In genomic region chr1:186187601-186188000, GRCh38 we compare ENCODE assay signal across 11 cellular contexts.
DNase-seq lines count a peak whose midpoint lies in the region; ATAC-seq and TF ChIP-seq lines count a peak whose summit lies in the region.
"Had no signal": no experiment of that assay in that cellular context is flagged by ENCODE, and none has a peak within 500 bp of the region (broad histone marks: within the 10 kb centered on the region; RNA-seq: fewer than 3 reads in every experiment).

No MANE protein-coding gene starts in this region.

- H3K27me3 Mint-ChIP-seq in HFFc6 (ENCODE audit: insufficient read depth): no peaks in the 10 kb centered on the region

- BruUV-seq in OCI-LY7 (replicated peaks; lab: Mats Ljungman, UMichigan): no TSS peak

- no peak overlapping the region for H3K4me3 ChIP-seq in OCI-LY7 (ENCODE audit: low read depth, low read length, poor library complexity, severe bottlenecking)

- H3K4me1 ChIP-seq in OCI-LY7 (ENCODE audit: insufficient read depth, low read length, poor library complexity, severe bottlenecking): peaks cover 9% of the 10 kb centered on the region

- TF ChIP-seq CTCF in HFFc6 (IDR thresholded peaks at IDR 0.05) (no peak), OCI-LY7 (conservative IDR thresholded peaks at IDR 0.05; ENCODE audit: low read length) (no peak)

- peaks cover 89% of the 10 kb centered on the region for H3K4me1 Mint-ChIP-seq in HFFc6 (ENCODE audit: low read depth)

- no peak overlapping the region for H3K4me2 ChIP-seq in OCI-LY7 (ENCODE audit: low read length)

- peak; percentile 49 for ATAC-seq in GM18867 (IDR thresholded peaks at IDR 0.05; ENCODE audit: unreplicated experiment)
- peak; percentile 44 for ATAC-seq in HG03575 (IDR thresholded peaks at IDR 0.05; ENCODE audit: extremely low read depth, insufficient number of reproducible peaks, low FRiP score, unreplicated experiment)
- no peak for ATAC-seq in GM18519 (IDR thresholded peaks at IDR 0.05; ENCODE audit: low FRiP score, unreplicated experiment)

- H3K79me2 ChIP-seq in OCI-LY7 (ENCODE audit: insufficient read depth, low read depth, low read length): no peaks in the 10 kb centered on the region

- intact Hi-C loops in OCI-LY7 (cut with micrococcal nuclease; ENCODE audit: unreplicated experiment): no loop called here

- DNase-seq in HFFc6 (peak; percentile 16), glomerular visceral epithelial cell (ENCODE audit: extremely low spot score) (peak; percentile 63), OCI-M2 (lab: John Stamatoyannopoulos, UW; ENCODE audit: unreplicated experiment) (no peak), OCI-LY7 (ENCODE audit: low spot score) (no peak), 8988T (no peak)
- DNase-seq: DMS79 treated with DMSO at 0.1 percent for 48 hours; NCI-H446 treated with DMSO at 0.1 percent for 48 hours; stimulated activated CD4-positive, alpha-beta T cell treated with anti-CD3 and anti-CD28 coated beads, Interleukin-2, amount 100 ng/mL, for 48 hours had no signal

- no peaks in the 10 kb centered on the region for H3K9me3 Mint-ChIP-seq in HFFc6

- no peaks in the 10 kb centered on the region for H3K9me3 ChIP-seq in OCI-LY7 (ENCODE audit: low read length)

- no peaks in the 10 kb centered on the region for H3K9me2 ChIP-seq in OCI-LY7 (ENCODE audit: insufficient read depth, low read length)

- no peak overlapping the region for H3K27ac ChIP-seq in OCI-LY7 (ENCODE audit: low read depth, low read length, poor library complexity, severe bottlenecking)

- H2AFZ ChIP-seq in OCI-LY7 (ENCODE audit: low read length): no peak overlapping the region

- no peaks in the 10 kb centered on the region for H3K36me3 ChIP-seq in OCI-LY7 (ENCODE audit: insufficient read depth, low read length)

- H3K4me3 Mint-ChIP-seq in HFFc6: peak overlapping the region; percentile 80

- H3K36me3 Mint-ChIP-seq in HFFc6 (ENCODE audit: low read depth): no peaks in the 10 kb centered on the region

- H4K20me1 ChIP-seq in OCI-LY7 (ENCODE audit: insufficient read depth, low read length): no peaks in the 10 kb centered on the region

- POLR2A ChIA-PET in OCI-LY7 (lab: Charles Lee): interaction anchor here (0.6 to 2.1 kb wide), 4 partner anchors 9 to 870 kb away, joined by 3 to 6 read pairs (median 4); partner anchors contain the start of gene IVNS1ABP

- peak overlapping the region; percentile 97 for H3K27ac Mint-ChIP-seq in HFFc6

- CTCF ChIA-PET in OCI-LY7 (lab: Charles Lee; ENCODE audit: unreplicated experiment): no interaction called here

Comparison
In these comparisons a context has a peak if more than half of its experiments do, and no peak if none do; other contexts are left out.
1. DNase-seq: peak in HFFc6 (single experiment) and glomerular visceral epithelial cell (single experiment); none in OCI-M2 (single experiment), OCI-LY7 (single experiment) and 8988T (single experiment).